Comparison of ENCODE assay signal across 16 cellular contexts in genomic region chr6:135358251-135358821, GRCh38.
DNase-seq lines count a peak whose midpoint lies in the region; ATAC-seq and TF ChIP-seq lines count a peak whose summit lies in the region.
"Had no signal": no experiment of that assay in that cellular context is flagged by ENCODE, and none has a peak within 500 bp of the region (broad histone marks: within the 10 kb centered on the region; RNA-seq: fewer than 3 reads in every experiment).

No MANE protein-coding gene starts in this region.

- intact Hi-C loops in CD4-positive, alpha-beta memory T cell (cut with micrococcal nuclease), result no loop called here

- H3K4me3 Mint-ChIP-seq in activated CD8-positive, alpha-beta memory T cell treated with anti-CD3 and anti-CD28 coated beads, Interleukin-2, amount 10 ng/mL, durations not matched to agents 7 days and 5 days, result no peak overlapping the region
- no peak overlapping the region for H3K4me3 Mint-ChIP-seq in CD4-positive, alpha-beta memory T cell
- H3K4me3 Mint-ChIP-seq: B cell, T-helper 17 cell had no signal

- POLR2A ChIA-PET in CD4-positive, alpha-beta memory T cell (lab: Charles Lee; ENCODE audit: partially characterized antibody), result no interaction called here

- H3K4me1 Mint-ChIP-seq in activated CD8-positive, alpha-beta memory T cell treated with anti-CD3 and anti-CD28 coated beads, Interleukin-2, amount 10 ng/mL, durations not matched to agents 7 days and 5 days, result peaks cover 14% of the 10 kb centered on the region
- no peaks in the 10 kb centered on the region for H3K4me1 Mint-ChIP-seq in CD4-positive, alpha-beta memory T cell
- H3K4me1 Mint-ChIP-seq: B cell, T-helper 17 cell had no signal

- no peaks in the 10 kb centered on the region for H3K9me3 ChIP-seq in SJSA1 (replicated peaks)
- no peaks in the 10 kb centered on the region for H3K9me3 ChIP-seq in CD4-positive, alpha-beta memory T cell (ENCODE audit: control insufficient read depth in 1 of 2, low read length in 2 of 2)
- H3K9me3 ChIP-seq: ascending aorta, HAP-1, right atrium auricular region, upper lobe of left lung had no signal

- no peak overlapping the region for H3K4me3 ChIP-seq in SJSA1
- peak overlapping the region; percentile 27 for H3K4me3 ChIP-seq in fibroblast of mammary gland (ENCODE audit: control insufficient read depth, low read depth, low read length)
- no peak overlapping the region for H3K4me3 ChIP-seq in CD4-positive, alpha-beta memory T cell (ENCODE audit: low read length in 2 of 2)
- H3K4me3 ChIP-seq: ascending aorta, HAP-1, lung, right atrium auricular region, upper lobe of left lung had no signal

- H3K36me3 ChIP-seq in SJSA1, result no peaks in the 10 kb centered on the region
- no peaks in the 10 kb centered on the region for H3K36me3 ChIP-seq in CD4-positive, alpha-beta memory T cell (ENCODE audit: insufficient read depth, low read length)
- H3K36me3 ChIP-seq: HAP-1, right atrium auricular region, upper lobe of left lung had no signal

- H3K9me3 Mint-ChIP-seq in activated CD8-positive, alpha-beta memory T cell treated with anti-CD3 and anti-CD28 coated beads, Interleukin-2, amount 10 ng/mL, durations not matched to agents 7 days and 5 days (ENCODE audit: low read depth), result peaks cover 4% of the 10 kb centered on the region
- H3K9me3 Mint-ChIP-seq in CD4-positive, alpha-beta memory T cell, result no peaks in the 10 kb centered on the region

- peaks cover 17% of the 10 kb centered on the region for H3K36me3 Mint-ChIP-seq in activated CD8-positive, alpha-beta memory T cell treated with anti-CD3 and anti-CD28 coated beads, Interleukin-2, amount 10 ng/mL, durations not matched to agents 7 days and 5 days
- peaks cover 0 to 7% of the 10 kb centered on the region in 2 donors for H3K36me3 Mint-ChIP-seq in CD4-positive, alpha-beta memory T cell

- CTCF ChIA-PET in activated CD8-positive, alpha-beta memory T cell treated with anti-CD3 and anti-CD28 coated beads, Interleukin-2, amount 10 ng/mL, durations not matched to agents 7 days and 5 days (lab: Charles Lee), result no interaction called here
- CTCF ChIA-PET in CD4-positive, alpha-beta memory T cell (lab: Charles Lee; ENCODE audit: partially characterized antibody), result no interaction called here

- no peak for DNase-seq in activated CD8-positive, alpha-beta memory T cell treated with anti-CD3 and anti-CD28 coated beads, Interleukin-2, amount 10 ng/mL, durations not matched to agents 7 days and 5 days
- no peak for DNase-seq in activated CD8-positive, alpha-beta memory T cell treated with anti-CD3 and anti-CD28 coated beads, Interleukin-2, amount 50 U/mL, for 4 hours
- peak in 1 of 2 experiments; percentile 69 for DNase-seq in SJSA1 (ENCODE audit: low read depth in 1 of 2, low spot score in 2 of 2)
- peak; percentile 97 for DNase-seq in fibroblast of mammary gland (ENCODE audit: low read depth)
- DNase-seq in stromal cell of bone marrow (ENCODE audit: low read depth), result peak; percentile 92
- DNase-seq in CD4-positive, alpha-beta memory T cell, result no peak
- DNase-seq in NK-92 treated with Interleukin-12 subunit alpha and Interleukin-12 subunit beta, amount 100 ng/mL, for 24 hours (lab: John Stamatoyannopoulos, UW), result no peak
- no peak for DNase-seq in NCI-H345 treated with DMSO at 0.1 percent for 48 hours (lab: John Stamatoyannopoulos, UW; ENCODE audit: unreplicated experiment)
- DNase-seq: NCI-H774, T-helper 17 cell, upper lobe of left lung had no signal

- ATAC-seq in activated CD8-positive, alpha-beta memory T cell treated with anti-CD3 and anti-CD28 coated beads, Interleukin-2, amount 10 ng/mL, durations not matched to agents 7 days and 5 days, result no peak
- ATAC-seq: T-helper 17 cell had no signal

- no peaks in the 10 kb centered on the region for H3K27me3 Mint-ChIP-seq in activated CD8-positive, alpha-beta memory T cell treated with anti-CD3 and anti-CD28 coated beads, Interleukin-2, amount 10 ng/mL, durations not matched to agents 7 days and 5 days
- H3K27me3 Mint-ChIP-seq in CD4-positive, alpha-beta memory T cell, result no peaks in the 10 kb centered on the region
- H3K27me3 Mint-ChIP-seq: B cell, T-helper 17 cell had no signal

- H3K4me1 ChIP-seq in SJSA1 (replicated peaks), result peaks cover 18% of the 10 kb centered on the region
- no peaks in the 10 kb centered on the region for H3K4me1 ChIP-seq in CD4-positive, alpha-beta memory T cell (ENCODE audit: insufficient read depth, low read length)
- H3K4me1 ChIP-seq: ascending aorta, right atrium auricular region, upper lobe of left lung had no signal

- peak overlapping the region; percentile 93 for H3K27ac ChIP-seq in SJSA1
- H3K27ac ChIP-seq in CD4-positive, alpha-beta memory T cell (ENCODE audit: low read depth, low read length), result no peak overlapping the region
- H3K27ac ChIP-seq: ascending aorta, right atrium auricular region, upper lobe of left lung had no signal

- no peaks in the 10 kb centered on the region for H3K27me3 ChIP-seq in SJSA1 (replicated peaks)
- H3K27me3 ChIP-seq in CD4-positive, alpha-beta memory T cell (ENCODE audit: insufficient read depth, low read length), result no peaks in the 10 kb centered on the region
- H3K27me3 ChIP-seq: ascending aorta, right atrium auricular region, upper lobe of left lung had no signal

- H3K27ac Mint-ChIP-seq in activated CD8-positive, alpha-beta memory T cell treated with anti-CD3 and anti-CD28 coated beads, Interleukin-2, amount 10 ng/mL, durations not matched to agents 7 days and 5 days, result peak overlapping the region; percentile 20
- no peak overlapping the region for H3K27ac Mint-ChIP-seq in CD4-positive, alpha-beta memory T cell
- H3K27ac Mint-ChIP-seq: B cell, T-helper 17 cell had no signal

- no peak for TF ChIP-seq CTCF in fibroblast of mammary gland (conservative IDR thresholded peaks at IDR 0.05; ENCODE audit: control insufficient read depth, insufficient read depth, low read depth, low read length)

Comparison
In these comparisons a context has a peak if more than half of its experiments do, and no peak if none do; other contexts are left out.
1. DNase-seq: peak in fibroblast of mammary gland (single experiment) and stromal cell of bone marrow (single experiment); none in activated CD8-positive, alpha-beta memory T cell treated with anti-CD3 and anti-CD28 coated beads, Interleukin-2, amount 10 ng/mL, durations not matched to agents 7 days and 5 days (single experiment), activated CD8-positive, alpha-beta memory T cell treated with anti-CD3 and anti-CD28 coated beads, Interleukin-2, amount 50 U/mL, for 4 hours (single experiment), CD4-positive, alpha-beta memory T cell (0 of 5), NK-92 treated with Interleukin-12 subunit alpha and Interleukin-12 subunit beta, amount 100 ng/mL, for 24 hours (single experiment) and NCI-H345 treated with DMSO at 0.1 percent for 48 hours (single experiment).